Comparison of ENCODE assay signal across 8 cellular contexts in genomic region chr1:216221260-216221700, GRCh38.
DNase-seq lines count a peak whose midpoint lies in the region; ATAC-seq and TF ChIP-seq lines count a peak whose summit lies in the region.

No MANE protein-coding gene starts in this region.

- ATAC-seq in GM18511 (IDR thresholded peaks at IDR 0.05; ENCODE audit: unreplicated experiment) (peak; percentile 100), HG02970 (IDR thresholded peaks at IDR 0.05; ENCODE audit: low FRiP score, unreplicated experiment) (peak; percentile 99)

- no peaks in the 10 kb centered on the region for H4K20me1 ChIP-seq in SU-DHL-6 (ENCODE audit: low read depth, low read length)

- H3K9ac ChIP-seq in SU-DHL-6 (ENCODE audit: low read length): no peak overlapping the region

- H3K4me1 ChIP-seq in urinary bladder (ENCODE audit: insufficient read depth): no peaks in the 10 kb centered on the region

- H3K9me2 ChIP-seq in SU-DHL-6 (replicated peaks; ENCODE audit: insufficient read depth, low read length): no peaks in the 10 kb centered on the region

- H3F3A ChIP-seq in SU-DHL-6 (ENCODE audit: insufficient read depth): no peaks in the 10 kb centered on the region

- H3K79me2 ChIP-seq in SU-DHL-6 (ENCODE audit: insufficient read depth, low read length): no peaks in the 10 kb centered on the region

- H3K4me3 ChIP-seq in SU-DHL-6 (ENCODE audit: insufficient read depth, low read length, poor library complexity, severe bottlenecking) (peak overlapping the region; percentile 37), urinary bladder (ENCODE audit: low read depth, low read length) (peak overlapping the region; percentile 39)

- peak overlapping the region; percentile 66 for H2AFZ ChIP-seq in SU-DHL-6 (ENCODE audit: low read depth, low read length, severe bottlenecking)

- no peaks in the 10 kb centered on the region for H3K27me3 ChIP-seq in SU-DHL-6 (ENCODE audit: low read length)

- under 1% methylated on average over 6 of the region's 6 CpGs for WGBS in urinary bladder

- H3K36me3 ChIP-seq in SU-DHL-6 (ENCODE audit: low read length) (no peaks in the 10 kb centered on the region), urinary bladder (ENCODE audit: insufficient read depth) (no peaks in the 10 kb centered on the region)

- no peak overlapping the region for H3K27ac ChIP-seq in SU-DHL-6 (ENCODE audit: low read depth, low read length)
- no peak overlapping the region for H3K27ac ChIP-seq in epithelial cell of prostate
- no peak overlapping the region for H3K27ac ChIP-seq in urinary bladder (ENCODE audit: low read depth)

- H3K4me2 ChIP-seq in SU-DHL-6 (ENCODE audit: low read depth, low read length, poor library complexity, severe bottlenecking): peak overlapping the region; percentile 47

- no peaks in the 10 kb centered on the region for H3K9me3 ChIP-seq in SU-DHL-6 (ENCODE audit: insufficient read depth, low read length)

- DNase-seq in AML-193 (lab: John Stamatoyannopoulos, UW) (peak; percentile 65 to 70), NCI-H1436 treated with DMSO at 0.1 percent for 48 hours (lab: John Stamatoyannopoulos, UW) (peak; percentile 76), epithelial cell of prostate (ENCODE audit: low read depth, low spot score) (peak; percentile 14), midbrain (lab: John Stamatoyannopoulos, UW) (peak; percentile 84)

- peak; percentile 54 for TF ChIP-seq CTCF in SU-DHL-6 (IDR thresholded peaks at IDR 0.05; ENCODE audit: insufficient read depth, low read length, poor library complexity, severe bottlenecking)

Comparison
In these comparisons a context has a peak if more than half of its experiments do, and no peak if none do; other contexts are left out.
1. DNase-seq: peak in every context shown above with its lines; median percentile 84 in midbrain; 76 in NCI-H1436 treated with DMSO at 0.1 percent for 48 hours; 68 in AML-193; 14 in epithelial cell of prostate.